In the genomic region with DNA sequence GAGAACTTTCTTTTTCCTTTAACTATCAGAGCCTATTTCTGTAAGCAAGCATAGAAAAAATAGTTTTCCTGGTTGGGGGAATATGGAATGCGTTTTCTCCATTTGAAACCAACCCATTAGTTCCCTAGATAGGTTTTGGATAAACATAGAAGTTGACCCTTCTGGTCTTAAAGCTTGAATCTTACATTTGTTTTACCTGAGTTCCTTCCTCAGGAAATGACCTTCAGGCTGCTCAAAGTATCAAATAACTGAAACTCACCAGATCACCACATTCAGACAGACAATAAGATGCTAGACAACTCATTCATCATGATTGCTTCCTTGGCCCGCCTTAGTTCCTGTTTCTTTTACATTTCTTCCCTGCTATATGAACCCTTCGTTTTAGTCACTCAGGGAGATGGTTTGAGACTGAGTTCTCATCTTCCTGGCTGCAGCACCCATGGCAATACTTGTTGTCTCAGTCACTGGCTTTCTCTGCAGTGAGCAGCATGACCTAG, we compare ENCODE assay signal across 13 cellular contexts. TPM values are rescaled to one million over a fixed set of nuclear protein-coding genes. Genes with fewer than 3 reads are reported as not detected.
A peak's percentile ranks its signal among the peaks of the same experiment; 100 is the strongest.
DNase-seq lines count a peak whose midpoint lies in the region; ATAC-seq and TF ChIP-seq lines count a peak whose summit lies in the region.
"Had no signal": no experiment of that assay in that cellular context is flagged by ENCODE, and none has a peak within 500 bp of the region (broad histone marks: within the 10 kb centered on the region; RNA-seq: fewer than 3 reads in every experiment).

No MANE protein-coding gene starts in this region.

- 61 to 70% (median 64%) methylated on average over 3 of the region's 3 CpGs for WGBS in ovary, 3 donors

- H4K20me1 ChIP-seq in KMS-11 (ENCODE audit: insufficient read depth), result no peaks in the 10 kb centered on the region

- TF ChIP-seq CTCF in KMS-11 (conservative IDR thresholded peaks at IDR 0.05; ENCODE audit: low read depth, low read length), result no peak
- no peak for TF ChIP-seq CTCF in WTC11 (IDR thresholded peaks at IDR 0.05)
- TF ChIP-seq CTCF in ovary (IDR thresholded peaks at IDR 0.05), result no peak

- H3K4me3 Mint-ChIP-seq in WTC11, result peak overlapping the region; percentile 2

- no peak overlapping the region for H3K9ac ChIP-seq in KMS-11
- H3K9ac ChIP-seq: BLaER1 treated with 17β-estradiol and CSF1 and Interleukin-3, amounts not matched to agents 10 nM and 100 nM had no signal

- CTCF ChIA-PET in WTC11 (lab: Charles Lee), result interaction anchor here (1.1 kb wide), 1 partner anchor 113 kb away, joined by 3 read pairs; no protein-coding TSS in a partner anchor

- no peak overlapping the region for H2AFZ ChIP-seq in KMS-11 (ENCODE audit: low read depth)

- H3K36me3 ChIP-seq in KMS-11 (ENCODE audit: insufficient read depth) (no peaks in the 10 kb centered on the region), ovary (no peaks in the 10 kb centered on the region)

- H3K27me3 Mint-ChIP-seq in WTC11 (ENCODE audit: low read depth), result no peaks in the 10 kb centered on the region

- H3K4me3 ChIP-seq in KMS-11 (IDR thresholded peaks at IDR 0.05; ENCODE audit: insufficient read depth, low read depth, low read length), result no peak overlapping the region
- H3K4me3 ChIP-seq in ovary, result no peak overlapping the region
- H3K4me3 ChIP-seq: BLaER1 treated with 17β-estradiol and CSF1 and Interleukin-3, amounts not matched to agents 10 nM and 100 nM had no signal

- H3K27ac ChIP-seq in KMS-11, result no peak overlapping the region; the same call in 1 of the 2 replicates
- no peak overlapping the region for H3K27ac ChIP-seq in ovary
- H3K27ac ChIP-seq: BLaER1 treated with 17β-estradiol and CSF1 and Interleukin-3, amounts not matched to agents 10 nM and 100 nM had no signal

- no peaks in the 10 kb centered on the region for H3K9me3 ChIP-seq in ovary

- H3K4me1 Mint-ChIP-seq in WTC11, result peaks cover 50% of the 10 kb centered on the region

- no peaks in the 10 kb centered on the region; the same call in 1 of the 2 replicates for H3K79me2 ChIP-seq in KMS-11 (ENCODE audit: insufficient read depth, low read depth)

- no peaks in the 10 kb centered on the region for H3K9me3 Mint-ChIP-seq in WTC11

- H3K27ac Mint-ChIP-seq in WTC11, result peak overlapping the region; percentile 75

- H3K4me2 ChIP-seq in KMS-11, result peak overlapping the region; percentile 62

- TF ChIP-seq EP300 in ovary (IDR thresholded peaks at IDR 0.05), result no peak

- H3K36me3 Mint-ChIP-seq in WTC11, result no peaks in the 10 kb centered on the region

- TF ChIP-seq POLR2A in ovary (IDR thresholded peaks at IDR 0.05), result no peak

- no peaks in the 10 kb centered on the region for H3K27me3 ChIP-seq in KMS-11 (ENCODE audit: insufficient read depth, low read depth)
- H3K27me3 ChIP-seq in ovary, result no peaks in the 10 kb centered on the region
- H3K27me3 ChIP-seq: BLaER1 treated with 17β-estradiol and CSF1 and Interleukin-3, amounts not matched to agents 10 nM and 100 nM had no signal

- POLR2A ChIA-PET in WTC11 (lab: Charles Lee), result interaction anchor here (0.6 kb wide), 1 partner anchor 32 kb away, joined by 3 read pairs; no protein-coding TSS in a partner anchor

- peaks cover 37% of the 10 kb centered on the region for H3K4me1 ChIP-seq in KMS-11 (ENCODE audit: low read depth, poor library complexity, severe bottlenecking)
- peaks cover 4% of the 10 kb centered on the region for H3K4me1 ChIP-seq in ovary (ENCODE audit: insufficient read depth)

- DNase-seq in EH (ENCODE audit: low read depth) (peak; percentile 70), WTC11 (ENCODE audit: low spot score) (no peak), left kidney (ENCODE audit: low read depth, low spot score) (peak; percentile 70), islet precursor cell (no peak), ovary (no peak)
- DNase-seq in stimulated activated CD4-positive, alpha-beta T cell treated with anti-CD3 and anti-CD28 coated beads, Interleukin-2, amount 100 ng/mL, for 24 hours, result no peak
- DNase-seq: activated CD4-positive, alpha-beta T cell treated with anti-CD3 and anti-CD28 coated beads, Interleukin-2, amount 50 U/mL, for 1 hour; activated naive CD4-positive, alpha-beta T cell treated with anti-CD3 and anti-CD28 coated beads, Interleukin-2, amount 50 U/mL, for 16 hours; NCI-H1694; Right ventricle myocardium superior had no signal

- peak; percentile 64; the same call in 1 of the 2 replicates for ATAC-seq in WTC11
- ATAC-seq in GM19467 (IDR thresholded peaks at IDR 0.05; ENCODE audit: unreplicated experiment), result no peak

- intact Hi-C loops in ovary (cut with DNase I), result no loop called here

TF ChIP-seq in WTC11, 78 proteins besides CTCF, POLR2A, EP300 and RAD21:
- TF ChIP-seq, protein P1, sequence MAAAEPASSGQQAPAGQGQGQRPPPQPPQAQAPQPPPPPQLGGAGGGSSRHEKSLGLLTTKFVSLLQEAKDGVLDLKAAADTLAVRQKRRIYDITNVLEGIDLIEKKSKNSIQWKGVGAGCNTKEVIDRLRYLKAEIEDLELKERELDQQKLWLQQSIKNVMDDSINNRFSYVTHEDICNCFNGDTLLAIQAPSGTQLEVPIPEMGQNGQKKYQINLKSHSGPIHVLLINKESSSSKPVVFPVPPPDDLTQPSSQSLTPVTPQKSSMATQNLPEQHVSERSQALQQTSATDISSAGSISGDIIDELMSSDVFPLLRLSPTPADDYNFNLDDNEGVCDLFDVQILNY (CRISPR knock-in tag; IDR thresholded peaks at IDR 0.05), result no peak
- TF ChIP-seq, protein P2, sequence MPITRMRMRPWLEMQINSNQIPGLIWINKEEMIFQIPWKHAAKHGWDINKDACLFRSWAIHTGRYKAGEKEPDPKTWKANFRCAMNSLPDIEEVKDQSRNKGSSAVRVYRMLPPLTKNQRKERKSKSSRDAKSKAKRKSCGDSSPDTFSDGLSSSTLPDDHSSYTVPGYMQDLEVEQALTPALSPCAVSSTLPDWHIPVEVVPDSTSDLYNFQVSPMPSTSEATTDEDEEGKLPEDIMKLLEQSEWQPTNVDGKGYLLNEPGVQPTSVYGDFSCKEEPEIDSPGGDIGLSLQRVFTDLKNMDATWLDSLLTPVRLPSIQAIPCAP (CRISPR knock-in tag; IDR thresholded peaks at IDR 0.05), result no peak

RNA-seq across cellular contexts. Expression of a gene that starts 52.2 kb away (rescaled TPM):
- total RNA-seq in WTC11 (2021) (61.9 to 72.8 TPM (median 68.8 TPM) in 3 replicates), ovary (10 to 100 TPM; 25.4 to 46.5 (median 44.7) TPM)
- polyA plus RNA-seq in ovary, result 10 to 100 TPM; 11.9 to 18.0 TPM

Comparison
In these comparisons a context has a peak if more than half of its experiments do, and no peak if none do; other contexts are left out.
1. DNase-seq: peak in EH (single experiment) and left kidney (single experiment); none in WTC11 (single experiment), islet precursor cell (single experiment), stimulated activated CD4-positive, alpha-beta T cell treated with anti-CD3 and anti-CD28 coated beads, Interleukin-2, amount 100 ng/mL, for 24 hours (0 of 2) and ovary (0 of 5).